ENCODE assay signal across 16 cellular contexts in genomic region chr1:86500731-86501130, GRCh38. TPM values are rescaled to one million over a fixed set of nuclear protein-coding genes. Genes with fewer than 3 reads are reported as not detected.
"Had no signal": no experiment of that assay in that cellular context is flagged by ENCODE, and none has a peak within 500 bp of the region (broad histone marks: within the 10 kb centered on the region; RNA-seq: fewer than 3 reads in every experiment).

No MANE protein-coding gene starts in this region.

- H3K4me3 Mint-ChIP-seq: activated CD4-positive, alpha-beta T cell treated with anti-CD3 and anti-CD28 coated beads for 36 hours; activated CD8-positive, alpha-beta T cell treated with anti-CD3 and anti-CD28 coated beads for 36 hours; activated naive CD8-positive, alpha-beta T cell treated with anti-CD3 and anti-CD28 coated beads, Interleukin-2, amount 10 ng/mL, durations not matched to agents 7 days and 5 days; natural killer cell treated with Interleukin-12 subunit alpha and Interleukin-12 subunit beta and Interleukin-15 and Interleukin-18, amount 100 ng/mL, for 72 hours; stimulated activated naive CD8-positive, alpha-beta T cell treated with anti-CD3 and anti-CD28 coated beads, Interleukin-15, Interleukin-2, amounts not matched to agents 100 ng/mL and 50 ng/mL, for 24 hours had no signal

- H3K4me1 ChIP-seq: ascending aorta had no signal

- H3K27ac ChIP-seq: ascending aorta, psoas muscle had no signal

- H3K36me3 ChIP-seq: ascending aorta, gastroesophageal sphincter had no signal

- H3K27me3 ChIP-seq: ascending aorta, gastroesophageal sphincter had no signal

- H3K9me3 ChIP-seq: ascending aorta, gastroesophageal sphincter, psoas muscle had no signal

- DNase-seq: activated CD4-positive, alpha-beta T cell treated with anti-CD3 and anti-CD28 coated beads for 36 hours; activated CD8-positive, alpha-beta memory T cell treated with anti-CD3 and anti-CD28 coated beads, Interleukin-2, amount 50 U/mL, for 4 hours; activated CD8-positive, alpha-beta T cell treated with anti-CD3 and anti-CD28 coated beads for 36 hours; activated naive CD8-positive, alpha-beta T cell treated with anti-CD3 and anti-CD28 coated beads, Interleukin-2, amount 10 ng/mL, durations not matched to agents 7 days and 5 days; nucleus accumbens; psoas muscle; stimulated activated CD4-positive, alpha-beta T cell treated with anti-CD3 and anti-CD28 coated beads, Interleukin-4, amount 100 ng/mL, for 1 hour; stimulated activated CD8-positive, alpha-beta memory T cell treated with anti-CD3 and anti-CD28 coated beads, Interleukin-4, amount 100 ng/mL, for 48 hours; T-helper 9 cell had no signal

- ATAC-seq: gastroesophageal sphincter had no signal

- H3K27me3 Mint-ChIP-seq: activated CD8-positive, alpha-beta T cell treated with anti-CD3 and anti-CD28 coated beads for 36 hours had no signal

- H3K36me3 Mint-ChIP-seq: activated naive CD8-positive, alpha-beta T cell treated with anti-CD3 and anti-CD28 coated beads, Interleukin-2, amount 10 ng/mL, durations not matched to agents 7 days and 5 days; natural killer cell treated with Interleukin-12 subunit alpha and Interleukin-12 subunit beta and Interleukin-15 and Interleukin-18, amount 100 ng/mL, for 72 hours had no signal

- H3K4me3 ChIP-seq: ascending aorta, gastroesophageal sphincter, lung, psoas muscle had no signal

- H3K27ac Mint-ChIP-seq: activated CD4-positive, alpha-beta T cell treated with anti-CD3 and anti-CD28 coated beads for 36 hours; activated CD8-positive, alpha-beta T cell treated with anti-CD3 and anti-CD28 coated beads for 36 hours; activated naive CD8-positive, alpha-beta T cell treated with anti-CD3 and anti-CD28 coated beads, Interleukin-2, amount 10 ng/mL, durations not matched to agents 7 days and 5 days; natural killer cell treated with Interleukin-12 subunit alpha and Interleukin-12 subunit beta and Interleukin-15 and Interleukin-18, amount 100 ng/mL, for 72 hours; stimulated activated naive CD8-positive, alpha-beta T cell treated with anti-CD3 and anti-CD28 coated beads, Interleukin-15, Interleukin-2, amounts not matched to agents 100 ng/mL and 50 ng/mL, for 24 hours had no signal

- H3K9me3 Mint-ChIP-seq: activated CD8-positive, alpha-beta T cell treated with anti-CD3 and anti-CD28 coated beads for 36 hours; activated naive CD8-positive, alpha-beta T cell treated with anti-CD3 and anti-CD28 coated beads, Interleukin-2, amount 10 ng/mL, durations not matched to agents 7 days and 5 days; natural killer cell treated with Interleukin-12 subunit alpha and Interleukin-12 subunit beta and Interleukin-15 and Interleukin-18, amount 100 ng/mL, for 72 hours; stimulated activated naive CD8-positive, alpha-beta T cell treated with anti-CD3 and anti-CD28 coated beads, Interleukin-15, Interleukin-2, amounts not matched to agents 100 ng/mL and 50 ng/mL, for 24 hours had no signal

RNA-seq across cellular contexts. Expression of gene CLCA1, which starts 32.0 kb away (rescaled TPM):
- total RNA-seq: activated CD4-positive, alpha-beta T cell treated with anti-CD3 and anti-CD28 coated beads for 36 hours; activated CD8-positive, alpha-beta T cell treated with anti-CD3 and anti-CD28 coated beads for 36 hours; activated naive CD8-positive, alpha-beta T cell treated with anti-CD3 and anti-CD28 coated beads, Interleukin-2, amount 10 ng/mL, durations not matched to agents 7 days and 5 days; ascending aorta; bronchial epithelial cell; gastroesophageal sphincter; natural killer cell treated with Interleukin-12 subunit alpha and Interleukin-12 subunit beta and Interleukin-15 and Interleukin-18, amount 100 ng/mL, for 72 hours; urinary bladder had no signal

RNA-seq across cellular contexts. Expression of gene CLCA4, which starts 46.1 kb away (rescaled TPM):
- total RNA-seq: activated CD4-positive, alpha-beta T cell treated with anti-CD3 and anti-CD28 coated beads for 36 hours; activated CD8-positive, alpha-beta T cell treated with anti-CD3 and anti-CD28 coated beads for 36 hours; activated naive CD8-positive, alpha-beta T cell treated with anti-CD3 and anti-CD28 coated beads, Interleukin-2, amount 10 ng/mL, durations not matched to agents 7 days and 5 days; ascending aorta; natural killer cell treated with Interleukin-12 subunit alpha and Interleukin-12 subunit beta and Interleukin-15 and Interleukin-18, amount 100 ng/mL, for 72 hours had no signal
